Comparison of ENCODE assay signal across 7 cellular contexts in the genomic region with DNA sequence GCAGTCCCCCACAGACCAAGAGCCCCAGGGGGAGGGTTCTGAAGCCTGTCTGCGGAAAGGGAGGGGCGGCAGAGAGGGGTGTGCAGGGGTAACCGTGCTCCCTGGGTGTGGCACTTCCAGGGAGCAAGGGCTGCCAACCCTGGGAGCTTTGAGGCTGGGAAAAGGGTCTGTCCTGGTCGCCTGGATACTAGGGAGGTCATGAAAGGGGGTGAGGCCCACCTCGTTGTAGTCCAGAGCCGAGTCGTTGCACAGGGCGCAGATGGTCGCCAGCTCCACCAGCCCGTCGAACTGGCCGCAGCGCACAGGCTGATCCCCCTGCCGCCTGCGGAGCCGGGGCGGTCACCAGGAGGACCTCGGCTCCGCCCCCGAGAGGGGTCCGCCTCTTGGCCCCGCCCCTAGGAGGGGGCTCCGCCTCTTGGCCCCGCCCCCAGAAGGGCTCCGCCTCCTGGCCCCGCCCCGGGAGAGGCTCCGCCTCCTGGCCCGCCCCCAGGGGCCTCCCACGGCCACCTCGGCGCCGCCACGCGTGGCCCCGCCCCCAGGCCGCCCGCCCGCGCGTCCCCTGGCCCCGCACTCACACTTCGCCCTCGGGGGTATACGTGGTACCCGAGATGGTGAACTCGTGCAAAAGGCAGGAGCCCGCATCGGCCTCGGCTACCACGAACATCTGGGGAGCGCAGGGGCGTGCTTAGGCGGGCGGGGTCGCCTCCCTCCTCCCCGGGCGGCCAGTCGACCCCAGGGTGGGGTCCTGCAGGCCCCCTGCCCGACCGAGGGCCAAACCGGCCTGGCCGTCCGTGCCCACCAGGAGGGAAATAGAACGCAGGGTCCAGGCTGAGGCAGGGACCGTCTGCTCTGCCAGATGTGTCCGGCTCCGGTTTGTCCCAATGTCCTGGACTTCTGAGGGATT. TPM values are rescaled to one million over a fixed set of nuclear protein-coding genes. Genes with fewer than 3 reads are reported as not detected.
A peak's percentile ranks its signal among the peaks of the same experiment; 100 is the strongest.
DNase-seq lines count a peak whose midpoint lies in the region; ATAC-seq, FAIRE-seq and TF ChIP-seq lines count a peak whose summit lies in the region.

No MANE protein-coding gene starts in this region.

- no peak overlapping the region for H2BK20ac ChIP-seq in H1 (ENCODE audit: low read length)

- no peaks in the 10 kb centered on the region; the same call in 2 of the 3 replicates for H3K36me3 Mint-ChIP-seq in GM23338 (ENCODE audit: low read depth)
- peaks cover 88% of the 10 kb centered on the region for H3K36me3 Mint-ChIP-seq in activated B cell treated with CpG ODN at 0.5 μM for 24 hours (ENCODE audit: low read depth)
- no peaks in the 10 kb centered on the region for H3K36me3 Mint-ChIP-seq in mesothelial cell of epicardium

- ATAC-seq in GM23338 (peak; percentile 94), activated B cell treated with CpG ODN at 0.5 μM for 24 hours (ENCODE audit: low read depth) (peak; percentile 86)

- H3K27ac ChIP-seq in GM23338 (ENCODE audit: low read depth) (no peak overlapping the region), H1 (ENCODE audit: low read depth, low read length) (no peak overlapping the region), thyroid gland (peak overlapping the region in 1 of 3 donors; percentile 17)

- H3K79me1 ChIP-seq in H1 (ENCODE audit: low read depth, low read length): no peaks in the 10 kb centered on the region; the same call in 1 of the 2 replicates

- H3K9me3 ChIP-seq in H1 (ENCODE audit: insufficient read depth in 2 of 2, low read depth in 1 of 2, low read length in 1 of 2): no peaks in the 10 kb centered on the region
- no peaks in the 10 kb centered on the region for H3K9me3 ChIP-seq in thyroid gland

- H3K27ac Mint-ChIP-seq in GM23338 (no peak overlapping the region), activated B cell treated with CpG ODN at 0.5 μM for 24 hours (no peak overlapping the region), mesothelial cell of epicardium (no peak overlapping the region)

- no peak overlapping the region for H3K4ac ChIP-seq in H1 (replicated peaks; ENCODE audit: insufficient read length, low read depth, low read length)

- H3K9ac ChIP-seq in H1 (replicated peaks in 1 of 4; ENCODE audit: extremely low read depth in 1 of 4, low read depth in 3 of 4, low read length in 3 of 4): no peak overlapping the region

- no peak overlapping the region for H2BK12ac ChIP-seq in H1 (ENCODE audit: low read depth, low read length)

- H3K27me3 ChIP-seq in GM23338 (ENCODE audit: insufficient read depth): no peaks in the 10 kb centered on the region
- H3K27me3 ChIP-seq in H1 (replicated peaks in 1 of 4; ENCODE audit: control insufficient read depth in 3 of 4, extremely low read depth in 1 of 4, insufficient read depth in 3 of 4, low read length in 3 of 4): peaks cover 0 to 5% (median 3%) of the 10 kb centered on the region in 4 experiments; a peak in 3 of 7 replicates
- no peaks in the 10 kb centered on the region for H3K27me3 ChIP-seq in thyroid gland

- peaks cover 6% of the 10 kb centered on the region; the same call in 1 of the 2 replicates for H3K23me2 ChIP-seq in H1 (ENCODE audit: low read depth, low read length)

- peak overlapping the region; percentile 65 for H3K4me3 Mint-ChIP-seq in GM23338
- H3K4me3 Mint-ChIP-seq in activated B cell treated with CpG ODN at 0.5 μM for 24 hours: no peak overlapping the region
- peak overlapping the region; percentile 45 for H3K4me3 Mint-ChIP-seq in mesothelial cell of epicardium

- WGBS in H1 (ENCODE audit: extremely low coverage in 1 of 2, insufficient coverage in 1 of 2, insufficient read length in 1 of 2, insufficient replicate concordance in 2 of 2, low coverage in 1 of 2, low lambda C conversion rate in 2 of 2, missing lambda C conversion rate in 1 of 2), 2 experiments: 18% methylated on average over 35 of the region's 68 CpGs; no CpG with 5 or more reads in 1 of the 2 experiments
- whole genome bisulfite sequencing in thyroid gland, 2 donors: 27 to 48% methylated on average over 23 to 24 of the region's 68 CpGs

- H3K9me3 Mint-ChIP-seq in GM23338: no peaks in the 10 kb centered on the region; the same call in 2 of the 3 replicates
- no peaks in the 10 kb centered on the region for H3K9me3 Mint-ChIP-seq in activated B cell treated with CpG ODN at 0.5 μM for 24 hours
- no peaks in the 10 kb centered on the region for H3K9me3 Mint-ChIP-seq in mesothelial cell of epicardium

- no peak for TF ChIP-seq RAD21 in H1 (IDR thresholded peaks at IDR 0.05 in 1 of 2, conservative IDR thresholded peaks at IDR 0.05 in 1 of 2; ENCODE audit: low read depth in 2 of 2, low read length in 2 of 2)

- H2AK5ac ChIP-seq in H1 (ENCODE audit: low read depth, low read length): no peak overlapping the region

- H3K4me3 ChIP-seq in GM23338 (peak overlapping the region; percentile 67), H1 (ENCODE audit: extremely low read depth in 1 of 4, insufficient read depth in 2 of 4, low read depth in 3 of 4, low read length in 4 of 4) (peak overlapping the region; percentile 35 to 65 (median 44)), thyroid gland (replicated peaks in 1 of 3) (no peak overlapping the region)

- H2AFZ ChIP-seq in GM23338 (peak overlapping the region; percentile 87), H1 (ENCODE audit: low read length) (peak overlapping the region; percentile 61; the same call in 1 of the 2 replicates)

- no peak overlapping the region for H3K56ac ChIP-seq in H1 (replicated peaks; ENCODE audit: insufficient read length, low read depth, low read length)

- H3K27me3 Mint-ChIP-seq in GM23338 (ENCODE audit: insufficient read depth, low read depth, poor library complexity) (peaks cover 13% of the 10 kb centered on the region), activated B cell treated with CpG ODN at 0.5 μM for 24 hours (no peaks in the 10 kb centered on the region), mesothelial cell of epicardium (ENCODE audit: low read depth) (peaks cover 4% of the 10 kb centered on the region)

- H3K36me3 ChIP-seq in GM23338 (ENCODE audit: insufficient read depth): no peaks in the 10 kb centered on the region
- no peaks in the 10 kb centered on the region for H3K36me3 ChIP-seq in H1 (ENCODE audit: control insufficient read depth in 2 of 4, insufficient read depth in 4 of 4, low read length in 3 of 4)
- no peaks in the 10 kb centered on the region for H3K36me3 ChIP-seq in thyroid gland

- H2BK5ac ChIP-seq in H1 (ENCODE audit: low read depth, low read length): no peak overlapping the region; the same call in 1 of the 2 replicates

- CTCF ChIA-PET in activated B cell treated with CpG ODN at 0.5 μM for 24 hours (lab: Charles Lee) (interaction anchor here (1.4 kb wide), 1 partner anchor 30 kb away, joined by 3 read pairs; no protein-coding TSS in a partner anchor), H1 (lab: Charles Lee; ENCODE audit: partially characterized antibody) (interaction anchor here (1.0 to 3.4 kb wide), 6 partner anchors 9 to 58 kb away, joined by 3 to 19 read pairs (median 5); no protein-coding TSS in a partner anchor)

- no peaks in the 10 kb centered on the region for H3K9me2 ChIP-seq in GM23338 (ENCODE audit: insufficient read depth)

- no peak overlapping the region for H2BK120ac ChIP-seq in H1 (replicated peaks; ENCODE audit: low read depth, low read length)

- no peaks in the 10 kb centered on the region for H4K20me1 ChIP-seq in GM23338 (replicated peaks; ENCODE audit: insufficient read depth)
- no peaks in the 10 kb centered on the region for H4K20me1 ChIP-seq in H1 (replicated peaks in 1 of 2; ENCODE audit: control insufficient read depth in 1 of 2, insufficient read depth in 2 of 2, low read length in 2 of 2)

- peaks cover 5% of the 10 kb centered on the region for H3K4me1 ChIP-seq in GM23338 (ENCODE audit: insufficient read depth)
- H3K4me1 ChIP-seq in H1 (replicated peaks in 1 of 4; ENCODE audit: control insufficient read depth in 3 of 4, insufficient read depth in 4 of 4, low read length in 3 of 4): peaks cover 0 to 8% (median 1%) of the 10 kb centered on the region in 4 experiments; a peak in 2 of 7 replicates
- peaks cover 0 to 9% of the 10 kb centered on the region in 2 donors for H3K4me1 ChIP-seq in thyroid gland

- POLR2A ChIA-PET in activated B cell treated with CpG ODN at 0.5 μM for 24 hours (lab: Charles Lee) (interaction anchor here (1.1 kb wide), 1 partner anchor 22 kb away, joined by 6 read pairs; no protein-coding TSS in a partner anchor), H1 (lab: Charles Lee; ENCODE audit: partially characterized antibody) (interaction anchor here (1.2 kb wide), 1 partner anchor 10 kb away, joined by 3 read pairs; no protein-coding TSS in a partner anchor)

- H3K4me2 ChIP-seq in GM23338 (peak overlapping the region; percentile 80), H1 (ENCODE audit: insufficient read depth in 1 of 2, low read depth in 2 of 2, low read length in 2 of 2) (peak overlapping the region; percentile 54 to 78)

- no peak for TF ChIP-seq POLR2A in H1 (IDR thresholded peaks at IDR 0.05; ENCODE audit: control extremely low read depth in 1 of 2, low read depth in 2 of 2, low read length in 2 of 2)
- no peak for TF ChIP-seq POLR2A in thyroid gland (IDR thresholded peaks at IDR 0.05)

- no peak for FAIRE-seq in H1 (lab: Jason Lieb, UNC)

- peaks cover 7% of the 10 kb centered on the region for H3K4me1 Mint-ChIP-seq in GM23338
- no peaks in the 10 kb centered on the region for H3K4me1 Mint-ChIP-seq in activated B cell treated with CpG ODN at 0.5 μM for 24 hours
- H3K4me1 Mint-ChIP-seq in mesothelial cell of epicardium: peaks cover 11% of the 10 kb centered on the region

- no peak overlapping the region for H3K23ac ChIP-seq in H1 (ENCODE audit: insufficient read length)

- no peak overlapping the region for H3K14ac ChIP-seq in H1 (ENCODE audit: insufficient read length)

- intact Hi-C loops in activated B cell treated with CpG ODN at 0.5 μM for 24 hours (cut with micrococcal nuclease) (no loop called here), thyroid gland (cut with DNase I) (no loop called here)

- peak overlapping the region; percentile 85 for H4K91ac ChIP-seq in H1 (replicated peaks; ENCODE audit: insufficient read length, low read length)

- H4K5ac ChIP-seq in H1 (ENCODE audit: insufficient read length, low read depth, low read length): peak overlapping the region; percentile 51

- H2BK15ac ChIP-seq in H1 (ENCODE audit: low read length): 0 out of 2 replicates have a peak overlapping the region, but pooled peaks have one; percentile 81

- H3K79me2 ChIP-seq in GM23338 (replicated peaks; ENCODE audit: insufficient read depth) (no peaks in the 10 kb centered on the region), H1 (ENCODE audit: control insufficient read depth in 1 of 2, insufficient read depth in 2 of 2, low read length in 2 of 2) (no peaks in the 10 kb centered on the region)

- DNase-seq in GM23338 (ENCODE audit: low spot score) (peak; percentile 93), activated B cell treated with CpG ODN at 0.5 μM for 24 hours (peak; percentile 50), H1 (ENCODE audit: low read depth in 1 of 2, low spot score in 2 of 2) (peak; percentile 50 to 97), mesothelial cell of epicardium (ENCODE audit: low spot score in 2 of 2, unreplicated experiment in 2 of 2) (peak; percentile 74 to 89), thyroid gland (peak; percentile 26 to 27), foreskin melanocyte (no peak), NCI-H2081 (lab: John Stamatoyannopoulos, UW) (no peak)

- H3F3A ChIP-seq in GM23338 (replicated peaks; ENCODE audit: low read depth): no peaks in the 10 kb centered on the region

- H3K18ac ChIP-seq in H1 (ENCODE audit: extremely low read depth, low read length): peak overlapping the region; percentile 32

- TF ChIP-seq EP300 in H1 (IDR thresholded peaks at IDR 0.05; ENCODE audit: borderline replicate concordance in 1 of 2, low read depth in 2 of 2, low read length in 2 of 2): no peak

- TF ChIP-seq CTCF in GM23338 (conservative IDR thresholded peaks at IDR 0.05; ENCODE audit: low read depth in 2 of 2) (no peak), activated B cell treated with CpG ODN at 0.5 μM for 24 hours (IDR thresholded peaks at IDR 0.05) (no peak), H1 (IDR thresholded peaks at IDR 0.05; ENCODE audit: control extremely low read depth in 1 of 3, insufficient read depth in 1 of 3, low read depth in 1 of 3, low read length in 3 of 3) (no peak), mesothelial cell of epicardium (IDR thresholded peaks at IDR 0.05; ENCODE audit: unreplicated experiment) (no peak), thyroid gland (IDR thresholded peaks at IDR 0.05) (no peak)

- peak overlapping the region; percentile 92 for H4K8ac ChIP-seq in H1 (ENCODE audit: extremely low read depth, insufficient read depth, low read length)

RNA-seq across cellular contexts. Expression of a gene that starts 19.5 kb away (rescaled TPM):
- 32.6 and 35.2 TPM in 2 replicates for total RNA-seq in GM23338 (2014; rRNA removed; shearing (Covaris generic))
- polyA plus RNA-seq in GM23338 (2016; fragmentation: Nextera tagmentation; extraction: Ambion mirVana) (8.2 and 9.6 TPM in 2 replicates), H1 (2011; rRNA removed) (18.4 and 28.7 TPM in 2 replicates)
- total RNA-seq in activated B cell treated with CpG ODN at 0.5 μM for 24 hours (458 and 541 TPM in 2 replicates), mesothelial cell of epicardium (4.1 to 4.6 TPM (median 4.1 TPM) in 3 replicates), thyroid gland (10 to 100 TPM in 2 of 4 donors, 1 to 10 TPM in 2; 6.9 to 18.6 (median 9.1) TPM)
- 32.0 and 32.5 TPM in 2 replicates for total RNA-seq in H1 (2021; fragmentation: NEBNext Ultra II Directional; extraction: Animal tissue kit (Norgen Biotek cat#: 25700))
- polyA plus RNA-seq in H1 (2011; cell fraction: cytosol; rRNA removed): 17.3 TPM
- 53.0 TPM for polyA plus RNA-seq in H1 (2011; cell fraction: nucleus; rRNA removed)
- polyA plus RNA-seq in H1 (2012, experiment 1 of 2): 15.4 to 27.6 TPM (median 23.1 TPM) in 4 replicates
- polyA plus RNA-seq in H1 (2012, experiment 2 of 2): 16.2 TPM
- 40.2 TPM for polyA plus RNA-seq in H1 (2013, experiment 1 of 2)
- polyA plus RNA-seq in H1 (2013, experiment 2 of 2): 37.1 TPM
- polyA minus RNA-seq in H1 (2011; rRNA and poly(A)+ RNA removed): 12.7 and 14.2 TPM in 2 replicates
- polyA minus RNA-seq in H1 (2011; cell fraction: cytosol; rRNA and poly(A)+ RNA removed): 13.9 TPM
- 22.1 TPM for polyA minus RNA-seq in H1 (2011; cell fraction: nucleus; rRNA and poly(A)+ RNA removed)

RNA-seq across cellular contexts. Expression of a gene that starts 28.5 kb away (rescaled TPM):
- 0.19 and 2.2 TPM in 2 replicates for total RNA-seq in GM23338 (2014; rRNA removed; shearing (Covaris generic))
- 0.17 and 0.31 TPM in 2 replicates for polyA plus RNA-seq in GM23338 (2016; fragmentation: Nextera tagmentation; extraction: Ambion mirVana)
- total RNA-seq in activated B cell treated with CpG ODN at 0.5 μM for 24 hours: 22.0 and 26.0 TPM in 2 replicates
- total RNA-seq in H1 (2021; fragmentation: NEBNext Ultra II Directional; extraction: Animal tissue kit (Norgen Biotek cat#: 25700)): 0.19 and 0.45 TPM in 2 replicates
- 1.1 and 1.6 TPM in 2 replicates for polyA plus RNA-seq in H1 (2011; rRNA removed)
- polyA plus RNA-seq in H1 (2011; cell fraction: cytosol; rRNA removed): 1.2 TPM
- polyA plus RNA-seq in H1 (2011; cell fraction: nucleus; rRNA removed): 4.8 TPM
- polyA plus RNA-seq in H1 (2012, experiment 1 of 2): 0.48 to 1.1 TPM (median 0.83 TPM) in 4 replicates
- polyA plus RNA-seq in H1 (2012, experiment 2 of 2): 0.29 TPM
- polyA plus RNA-seq in H1 (2013, experiment 1 of 2): 0.83 TPM
- 0.64 TPM for polyA plus RNA-seq in H1 (2013, experiment 2 of 2)
- 0.51 and 1.0 TPM in 2 replicates for polyA minus RNA-seq in H1 (2011; rRNA and poly(A)+ RNA removed)
- polyA minus RNA-seq in H1 (2011; cell fraction: cytosol; rRNA and poly(A)+ RNA removed): 0.66 TPM
- 1.1 TPM for polyA minus RNA-seq in H1 (2011; cell fraction: nucleus; rRNA and poly(A)+ RNA removed)
- 0.16 to 0.22 TPM (median 0.18 TPM) in 3 replicates for total RNA-seq in mesothelial cell of epicardium
- total RNA-seq in thyroid gland: under 1 TPM in 3 of 4 donors, not detected in 1; 0.11 to 0.54 (median 0.21) TPM

RNA-seq across cellular contexts. Expression of a gene that starts 51.9 kb away (rescaled TPM):
- total RNA-seq in GM23338 (2014; rRNA removed; shearing (Covaris generic)): 7.1 and 8.7 TPM in 2 replicates
- polyA plus RNA-seq in GM23338 (2016; fragmentation: Nextera tagmentation; extraction: Ambion mirVana) (4.3 TPM in 2 replicates), H1 (2011; rRNA removed) (7.1 and 10.4 TPM in 2 replicates)
- total RNA-seq in activated B cell treated with CpG ODN at 0.5 μM for 24 hours (4.3 and 6.1 TPM in 2 replicates), mesothelial cell of epicardium (3.8 to 4.3 TPM (median 4.3 TPM) in 3 replicates), thyroid gland (10 to 100 TPM in 1 of 4 donors, 1 to 10 TPM in 3; 5.9 to 10.1 (median 7.9) TPM)
- 7.6 and 8.5 TPM in 2 replicates for total RNA-seq in H1 (2021; fragmentation: NEBNext Ultra II Directional; extraction: Animal tissue kit (Norgen Biotek cat#: 25700))
- polyA plus RNA-seq in H1 (2011; cell fraction: cytosol; rRNA removed): 10.4 TPM
- polyA plus RNA-seq in H1 (2011; cell fraction: nucleus; rRNA removed): 19.7 TPM
- polyA plus RNA-seq in H1 (2012, experiment 1 of 2): 7.4 to 9.0 TPM (median 8.4 TPM) in 4 replicates
- 5.3 TPM for polyA plus RNA-seq in H1 (2012, experiment 2 of 2)
- polyA plus RNA-seq in H1 (2013, experiment 1 of 2): 5.0 TPM
- polyA plus RNA-seq in H1 (2013, experiment 2 of 2): 4.8 TPM
- 7.3 and 9.5 TPM in 2 replicates for polyA minus RNA-seq in H1 (2011; rRNA and poly(A)+ RNA removed)
- 5.0 TPM for polyA minus RNA-seq in H1 (2011; cell fraction: cytosol; rRNA and poly(A)+ RNA removed)
- 7.9 TPM for polyA minus RNA-seq in H1 (2011; cell fraction: nucleus; rRNA and poly(A)+ RNA removed)

Comparison
In these comparisons a context has a peak if more than half of its experiments do, and no peak if none do; other contexts are left out.
1. DNase-seq: peak in GM23338 (single experiment), activated B cell treated with CpG ODN at 0.5 μM for 24 hours (single experiment), H1 (2 of 2), mesothelial cell of epicardium (2 of 2) and thyroid gland (2 of 2); none in foreskin melanocyte (single experiment) and NCI-H2081 (0 of 2).
2. H3K4me3 ChIP-seq: peak in GM23338 (single experiment) and H1 (4 of 4); none in thyroid gland (0 of 3).
3. RNA of a gene that starts 19.5 kb away (total RNA-seq): 458 to 541 TPM in activated B cell treated with CpG ODN at 0.5 μM for 24 hours; 32.6 to 35.2 TPM in GM23338, 32.0 to 32.5 TPM in H1, 6.9 to 18.6 TPM in thyroid gland and 4.1 to 4.6 TPM in mesothelial cell of epicardium; every median in the first group is over 10 times any median in the second.